In genomic region chr3:131077904-131078303, GRCh38 we compare ENCODE assay signal across 18 cellular contexts. TPM values are rescaled to one million over a fixed set of nuclear protein-coding genes. Genes with fewer than 3 reads are reported as not detected.
DNase-seq lines count a peak whose midpoint lies in the region; ATAC-seq, FAIRE-seq and TF ChIP-seq lines count a peak whose summit lies in the region.
"Had no signal": no experiment of that assay in that cellular context is flagged by ENCODE, and none has a peak within 500 bp of the region (broad histone marks: within the 10 kb centered on the region; RNA-seq: fewer than 3 reads in every experiment).

No MANE protein-coding gene starts in this region.

- no peaks in the 10 kb centered on the region for H3K9me3 Mint-ChIP-seq in GM23338
- H3K9me3 Mint-ChIP-seq: CD8-positive, alpha-beta T cell had no signal

- no peak overlapping the region for H2AK5ac ChIP-seq in H1 (ENCODE audit: low read depth, low read length)

- no peak overlapping the region for H3K23ac ChIP-seq in H1 (ENCODE audit: insufficient read length)

- POLR2A ChIA-PET in H1 (lab: Charles Lee; ENCODE audit: partially characterized antibody): interaction anchor here (0.6 to 1.0 kb wide), 4 partner anchors 8 to 37 kb away, joined by 3 to 4 read pairs (median 3); no protein-coding TSS in a partner anchor

- 8% methylated on average over 1 of the region's 1 CpG for WGBS in HUES64
- WGBS in H1 (ENCODE audit: extremely low coverage in 1 of 2, insufficient coverage in 1 of 2, insufficient read length in 1 of 2, insufficient replicate concordance in 2 of 2, low coverage in 1 of 2, low lambda C conversion rate in 2 of 2, missing lambda C conversion rate in 1 of 2), 2 experiments: 17% methylated on average over 1 of the region's 1 CpG; no CpG with 5 or more reads in 1 of the 2 experiments
- WGBS in GM23248 (ENCODE audit: low coverage in 1 of 2, low lambda C conversion rate in 2 of 2, missing lambda C conversion rate in 2 of 2), 2 experiments: 54 to 55% methylated on average over 1 of the region's 1 CpG
- 67% methylated on average over 1 of the region's 1 CpG for WGBS in suprapubic skin

- no peak overlapping the region for H3K18ac ChIP-seq in H1 (ENCODE audit: extremely low read depth, low read length)

- no peak overlapping the region for H2BK20ac ChIP-seq in H1 (ENCODE audit: low read length)

- no peak overlapping the region for H3K56ac ChIP-seq in H1 (replicated peaks; ENCODE audit: insufficient read length, low read depth, low read length)

- no peaks in the 10 kb centered on the region for H3K27me3 ChIP-seq in GM23338 (ENCODE audit: insufficient read depth)
- H3K27me3 ChIP-seq in HUES64 (ENCODE audit: insufficient read depth, low read length): no peaks in the 10 kb centered on the region
- no peaks in the 10 kb centered on the region for H3K27me3 ChIP-seq in H1 (replicated peaks in 1 of 4; ENCODE audit: control insufficient read depth in 3 of 4, extremely low read depth in 1 of 4, insufficient read depth in 3 of 4, low read length in 3 of 4)
- no peaks in the 10 kb centered on the region for H3K27me3 ChIP-seq in iPS-20b (ENCODE audit: insufficient read depth, low read length)
- no peaks in the 10 kb centered on the region for H3K27me3 ChIP-seq in GM23248 (replicated peaks; ENCODE audit: insufficient read depth)
- H3K27me3 ChIP-seq in suprapubic skin: no peaks in the 10 kb centered on the region
- H3K27me3 ChIP-seq: BLaER1 treated with 17β-estradiol and CSF1 and Interleukin-3, amounts not matched to agents 10 nM and 100 nM had no signal

- H3K4me1 Mint-ChIP-seq in GM23338: peaks cover 33% of the 10 kb centered on the region

- H4K5ac ChIP-seq in H1 (ENCODE audit: insufficient read length, low read depth, low read length): no peak overlapping the region

- TF ChIP-seq EP300 in H1 (IDR thresholded peaks at IDR 0.05; ENCODE audit: borderline replicate concordance in 1 of 2, low read depth in 2 of 2, low read length in 2 of 2): no peak
- TF ChIP-seq EP300 in suprapubic skin (IDR thresholded peaks at IDR 0.05): no peak

- H3K23me2 ChIP-seq in H1 (ENCODE audit: low read depth, low read length): no peaks in the 10 kb centered on the region

- in situ Hi-C loops in GM23248 (cut with MboI): no loop called here

- no peak overlapping the region for H4K91ac ChIP-seq in H1 (replicated peaks; ENCODE audit: insufficient read length, low read length)

- H2AFZ ChIP-seq in GM23338: no peak overlapping the region
- H2AFZ ChIP-seq in H1 (ENCODE audit: low read length): no peak overlapping the region
- no peak overlapping the region for H2AFZ ChIP-seq in GM23248

- H3K4me1 ChIP-seq in GM23338 (ENCODE audit: insufficient read depth) (peaks cover 22% of the 10 kb centered on the region), HUES64 (ENCODE audit: insufficient read depth, low read length) (peaks cover 21% of the 10 kb centered on the region), H1 (replicated peaks in 1 of 4; ENCODE audit: control insufficient read depth in 3 of 4, insufficient read depth in 4 of 4, low read length in 3 of 4) (peaks cover 0 to 11% (median 6%) of the 10 kb centered on the region in 4 experiments), iPS-20b (ENCODE audit: insufficient read depth, low read length) (peaks cover 18% of the 10 kb centered on the region), GM23248 (ENCODE audit: insufficient read depth) (peaks cover 4% of the 10 kb centered on the region), suprapubic skin (no peaks in the 10 kb centered on the region)
- H3K4me1 ChIP-seq: A549 had no signal

- H3K27ac Mint-ChIP-seq in GM23338: peak overlapping the region; percentile 88
- H3K27ac Mint-ChIP-seq: CD8-positive, alpha-beta T cell had no signal

- H3K14ac ChIP-seq in H1 (ENCODE audit: insufficient read length): no peak overlapping the region

- H3K36me3 Mint-ChIP-seq in GM23338 (ENCODE audit: low read depth): no peaks in the 10 kb centered on the region
- H3K36me3 Mint-ChIP-seq: CD8-positive, alpha-beta T cell had no signal

- TF ChIP-seq RAD21 in H1 (IDR thresholded peaks at IDR 0.05 in 1 of 2, conservative IDR thresholded peaks at IDR 0.05 in 1 of 2; ENCODE audit: low read depth in 2 of 2, low read length in 2 of 2): no peak

- no peaks in the 10 kb centered on the region for H3K79me2 ChIP-seq in GM23338 (replicated peaks; ENCODE audit: insufficient read depth)
- no peaks in the 10 kb centered on the region for H3K79me2 ChIP-seq in H1 (ENCODE audit: control insufficient read depth in 1 of 2, insufficient read depth in 2 of 2, low read length in 2 of 2)
- no peaks in the 10 kb centered on the region for H3K79me2 ChIP-seq in GM23248 (ENCODE audit: insufficient read depth)

- peak overlapping the region; percentile 43 for H3K4me3 Mint-ChIP-seq in GM23338
- H3K4me3 Mint-ChIP-seq: CD8-positive, alpha-beta T cell had no signal

- no peak overlapping the region for H3K9ac ChIP-seq in HUES64 (ENCODE audit: low read depth, low read length)
- H3K9ac ChIP-seq in H1 (replicated peaks in 1 of 4; ENCODE audit: extremely low read depth in 1 of 4, low read depth in 3 of 4, low read length in 3 of 4): no peak overlapping the region
- no peak overlapping the region for H3K9ac ChIP-seq in iPS-20b (ENCODE audit: low read depth, low read length)
- H3K9ac ChIP-seq in GM23248: no peak overlapping the region
- H3K9ac ChIP-seq: BLaER1 treated with 17β-estradiol and CSF1 and Interleukin-3, amounts not matched to agents 10 nM and 100 nM had no signal

- H3K79me1 ChIP-seq in H1 (ENCODE audit: low read depth, low read length): no peaks in the 10 kb centered on the region

- DNase-seq in GM23338 (ENCODE audit: low spot score): peak; percentile 83
- peak in 1 of 2 experiments; percentile 47 for DNase-seq in H1 (ENCODE audit: low read depth in 1 of 2, low spot score in 2 of 2)
- DNase-seq in NCI-H146 (lab: John Stamatoyannopoulos, UW): no peak
- no peak for DNase-seq in GM23248
- DNase-seq in suprapubic skin (ENCODE audit: low spot score in 2 of 2): no peak
- DNase-seq: Calu3; CD8-positive, alpha-beta T cell; NCI-H1930; OCI-M1; Right ventricle myocardium superior; SW 1271 had no signal

- no peak for TF ChIP-seq CTCF in GM23338 (conservative IDR thresholded peaks at IDR 0.05; ENCODE audit: low read depth in 2 of 2)
- TF ChIP-seq CTCF in H1 (IDR thresholded peaks at IDR 0.05; ENCODE audit: control extremely low read depth in 1 of 3, insufficient read depth in 1 of 3, low read depth in 1 of 3, low read length in 3 of 3): no peak
- no peak for TF ChIP-seq CTCF in suprapubic skin (IDR thresholded peaks at IDR 0.05)

- no peak overlapping the region for H3K4ac ChIP-seq in H1 (replicated peaks; ENCODE audit: insufficient read length, low read depth, low read length)

- no peaks in the 10 kb centered on the region for H3K27me3 Mint-ChIP-seq in GM23338 (ENCODE audit: insufficient read depth, low read depth, poor library complexity)

- no peaks in the 10 kb centered on the region for H3K36me3 ChIP-seq in GM23338 (ENCODE audit: insufficient read depth)
- H3K36me3 ChIP-seq in HUES64 (ENCODE audit: insufficient read depth, low read length): no peaks in the 10 kb centered on the region
- no peaks in the 10 kb centered on the region for H3K36me3 ChIP-seq in H1 (ENCODE audit: control insufficient read depth in 2 of 4, insufficient read depth in 4 of 4, low read length in 3 of 4)
- no peaks in the 10 kb centered on the region for H3K36me3 ChIP-seq in iPS-20b (ENCODE audit: insufficient read depth, low read depth, low read length)
- H3K36me3 ChIP-seq in GM23248 (ENCODE audit: low read depth): no peaks in the 10 kb centered on the region
- H3K36me3 ChIP-seq in suprapubic skin: no peaks in the 10 kb centered on the region
- H3K36me3 ChIP-seq: BLaER1 treated with 17β-estradiol and CSF1 and Interleukin-3, amounts not matched to agents 10 nM and 100 nM had no signal

- no peak overlapping the region for H2BK120ac ChIP-seq in H1 (replicated peaks; ENCODE audit: low read depth, low read length)

- H2BK12ac ChIP-seq in H1 (ENCODE audit: low read depth, low read length): no peak overlapping the region

- CTCF ChIA-PET in H1 (lab: Charles Lee; ENCODE audit: partially characterized antibody): interaction anchor here (0.8 to 1.3 kb wide), 3 partner anchors 10 to 30 kb away, joined by 3 read pairs; no protein-coding TSS in a partner anchor

- no peaks in the 10 kb centered on the region for H3K9me2 ChIP-seq in GM23338 (ENCODE audit: insufficient read depth)
- H3K9me2 ChIP-seq in GM23248 (ENCODE audit: insufficient read depth): no peaks in the 10 kb centered on the region

- H2BK15ac ChIP-seq in H1 (ENCODE audit: low read length): no peak overlapping the region

- ATAC-seq in GM23338: peak; percentile 98
- no peak for ATAC-seq in GM18858 (IDR thresholded peaks at IDR 0.05; ENCODE audit: unreplicated experiment)
- ATAC-seq: A549; CD8-positive, alpha-beta T cell; GM12878 had no signal

- peak; percentile 92 for FAIRE-seq in H1 (lab: Jason Lieb, UNC)
- FAIRE-seq: A549, GM12878, H54 had no signal

- TF ChIP-seq POLR2A in H1 (IDR thresholded peaks at IDR 0.05; ENCODE audit: control extremely low read depth in 1 of 2, low read depth in 2 of 2, low read length in 2 of 2) (no peak), suprapubic skin (IDR thresholded peaks at IDR 0.05) (no peak)

- no peaks in the 10 kb centered on the region for H3K9me3 ChIP-seq in HUES64 (ENCODE audit: insufficient read depth, low read depth, low read length)
- no peaks in the 10 kb centered on the region for H3K9me3 ChIP-seq in H1 (ENCODE audit: insufficient read depth in 2 of 2, low read depth in 1 of 2, low read length in 1 of 2)
- no peaks in the 10 kb centered on the region for H3K9me3 ChIP-seq in iPS-20b (ENCODE audit: insufficient read depth, low read depth, low read length)
- no peaks in the 10 kb centered on the region for H3K9me3 ChIP-seq in GM23248 (ENCODE audit: low read depth)
- no peaks in the 10 kb centered on the region for H3K9me3 ChIP-seq in suprapubic skin
- H3K9me3 ChIP-seq: A549; BLaER1 treated with 17β-estradiol and CSF1 and Interleukin-3, amounts not matched to agents 10 nM and 100 nM had no signal

- no peak overlapping the region for H4K8ac ChIP-seq in H1 (ENCODE audit: extremely low read depth, insufficient read depth, low read length)

- H3K27ac ChIP-seq in GM23338 (ENCODE audit: low read depth) (peak overlapping the region; percentile 45; the same call in 1 of the 2 replicates), HUES64 (ENCODE audit: low read depth, low read length) (peak overlapping the region; percentile 1; the same call in 1 of the 2 replicates), H1 (ENCODE audit: low read depth, low read length) (no peak overlapping the region), iPS-20b (ENCODE audit: low read length) (no peak overlapping the region), GM23248 (no peak overlapping the region), suprapubic skin (no peak overlapping the region)
- H3K27ac ChIP-seq: A549; BLaER1 treated with 17β-estradiol and CSF1 and Interleukin-3, amounts not matched to agents 10 nM and 100 nM had no signal

- H3F3A ChIP-seq in GM23338 (replicated peaks; ENCODE audit: low read depth) (no peaks in the 10 kb centered on the region), GM23248 (ENCODE audit: insufficient read depth) (no peaks in the 10 kb centered on the region)

- H3K4me2 ChIP-seq in GM23338: peak overlapping the region; percentile 62
- peak overlapping the region; percentile 12 to 39; a peak in 1 of 4 replicates for H3K4me2 ChIP-seq in H1 (ENCODE audit: insufficient read depth in 1 of 2, low read depth in 2 of 2, low read length in 2 of 2)
- no peak overlapping the region for H3K4me2 ChIP-seq in GM23248 (ENCODE audit: unreplicated experiment)
- H3K4me2 ChIP-seq: A549 had no signal

- no peak overlapping the region for H2BK5ac ChIP-seq in H1 (ENCODE audit: low read depth, low read length)

- H3K4me3 ChIP-seq in GM23338 (peak overlapping the region; percentile 23; the same call in 1 of the 2 replicates), HUES64 (ENCODE audit: low read length) (no peak overlapping the region; the same call in 1 of the 2 replicates), H1 (ENCODE audit: extremely low read depth in 1 of 4, insufficient read depth in 2 of 4, low read depth in 3 of 4, low read length in 4 of 4) (peak overlapping the region in 1 of 4 experiments; percentile 37; a peak in 2 of 8 replicates), iPS-20b (ENCODE audit: low read length) (peak overlapping the region; percentile 43; the same call in 1 of the 2 replicates), GM23248 (no peak overlapping the region), suprapubic skin (no peak overlapping the region)
- H3K4me3 ChIP-seq: A549; BLaER1 treated with 17β-estradiol and CSF1 and Interleukin-3, amounts not matched to agents 10 nM and 100 nM; GM12878 had no signal

- H4K20me1 ChIP-seq in GM23338 (replicated peaks; ENCODE audit: insufficient read depth): no peaks in the 10 kb centered on the region
- no peaks in the 10 kb centered on the region for H4K20me1 ChIP-seq in H1 (replicated peaks in 1 of 2; ENCODE audit: control insufficient read depth in 1 of 2, insufficient read depth in 2 of 2, low read length in 2 of 2)
- H4K20me1 ChIP-seq in GM23248 (ENCODE audit: insufficient read depth): no peaks in the 10 kb centered on the region
- H4K20me1 ChIP-seq: BLaER1 treated with 17β-estradiol and CSF1 and Interleukin-3, amounts not matched to agents 10 nM and 100 nM had no signal

RNA-seq across cellular contexts. Expression of gene NEK11, which starts 51.2 kb away (rescaled TPM):
- 0.80 and 3.7 TPM in 2 replicates for total RNA-seq in GM23338 (2014; rRNA removed; shearing (Covaris generic))
- 1.1 TPM in 2 replicates for polyA plus RNA-seq in GM23338 (2016; fragmentation: Nextera tagmentation; extraction: Ambion mirVana)
- 1.6 TPM for polyA plus RNA-seq in HUES64 (2013, experiment 1 of 2)
- 2.1 TPM for polyA plus RNA-seq in HUES64 (2013, experiment 2 of 2)
- 0.27 TPM in 1 of 2 replicates, not detected in the other for total RNA-seq in H1 (2021; fragmentation: NEBNext Ultra II Directional; extraction: Animal tissue kit (Norgen Biotek cat#: 25700))
- 0.28 and 0.60 TPM in 2 replicates for polyA plus RNA-seq in H1 (2011; rRNA removed)
- 0.69 TPM for polyA plus RNA-seq in H1 (2011; cell fraction: cytosol; rRNA removed)
- 0.90 TPM for polyA plus RNA-seq in H1 (2011; cell fraction: nucleus; rRNA removed)
- polyA plus RNA-seq in H1 (2012, experiment 1 of 2): 0.56 to 1.2 TPM (median 0.95 TPM) in 4 replicates
- 0.14 TPM for polyA plus RNA-seq in H1 (2012, experiment 2 of 2)
- 0.99 TPM for polyA plus RNA-seq in H1 (2013, experiment 1 of 2)
- 0.50 TPM for polyA plus RNA-seq in H1 (2013, experiment 2 of 2)
- polyA minus RNA-seq in H1 (2011; rRNA and poly(A)+ RNA removed): 0.83 and 1.1 TPM in 2 replicates
- 1.2 TPM for polyA minus RNA-seq in H1 (2011; cell fraction: cytosol; rRNA and poly(A)+ RNA removed)
- 3.5 TPM for polyA minus RNA-seq in H1 (2011; cell fraction: nucleus; rRNA and poly(A)+ RNA removed)
- total RNA-seq in GM23248 (2014; rRNA removed; shearing (Covaris generic)): 15.9 and 18.5 TPM in 2 replicates
- 5.7 and 7.6 TPM in 2 replicates for polyA plus RNA-seq in GM23248 (2016; fragmentation: Nextera tagmentation; extraction: Ambion mirVana)
- 10 to 100 TPM in 1 of 4 donors, 1 to 10 TPM in 3; 4.2 to 11.0 (median 7.5) TPM for total RNA-seq in suprapubic skin

RNA-seq across cellular contexts. Expression of gene ASTE1, which starts 51.3 kb away (rescaled TPM):
- total RNA-seq in GM23338 (2014; rRNA removed; shearing (Covaris generic)): 4.8 and 8.9 TPM in 2 replicates
- polyA plus RNA-seq in GM23338 (2016; fragmentation: Nextera tagmentation; extraction: Ambion mirVana): 3.9 and 4.9 TPM in 2 replicates
- polyA plus RNA-seq in HUES64 (2013, experiment 1 of 2): 7.0 TPM
- 6.7 TPM for polyA plus RNA-seq in HUES64 (2013, experiment 2 of 2)
- total RNA-seq in H1 (2021; fragmentation: NEBNext Ultra II Directional; extraction: Animal tissue kit (Norgen Biotek cat#: 25700)): not detected in 2 replicates
- 4.4 and 6.4 TPM in 2 replicates for polyA plus RNA-seq in H1 (2011; rRNA removed)
- 5.5 TPM for polyA plus RNA-seq in H1 (2011; cell fraction: cytosol; rRNA removed)
- polyA plus RNA-seq in H1 (2011; cell fraction: nucleus; rRNA removed): 5.2 TPM
- polyA plus RNA-seq in H1 (2012, experiment 1 of 2): 4.6 to 5.9 TPM (median 5.2 TPM) in 4 replicates
- 0.87 TPM for polyA plus RNA-seq in H1 (2012, experiment 2 of 2)
- polyA plus RNA-seq in H1 (2013, experiment 1 of 2): 3.8 TPM
- polyA plus RNA-seq in H1 (2013, experiment 2 of 2): 3.3 TPM
- 11.5 and 13.1 TPM in 2 replicates for polyA minus RNA-seq in H1 (2011; rRNA and poly(A)+ RNA removed)
- polyA minus RNA-seq in H1 (2011; cell fraction: cytosol; rRNA and poly(A)+ RNA removed): 6.5 TPM
- polyA minus RNA-seq in H1 (2011; cell fraction: nucleus; rRNA and poly(A)+ RNA removed): 22.3 TPM
- 4.8 and 5.8 TPM in 2 replicates for total RNA-seq in GM23248 (2014; rRNA removed; shearing (Covaris generic))
- polyA plus RNA-seq in GM23248 (2016; fragmentation: Nextera tagmentation; extraction: Ambion mirVana): 4.8 and 5.3 TPM in 2 replicates
- total RNA-seq in suprapubic skin: 1 to 10 TPM; 2.4 to 8.2 (median 5.6) TPM

Comparison
In these comparisons a context has a peak if more than half of its experiments do, and no peak if none do; other contexts are left out.
1. H3K27ac ChIP-seq: peak in GM23338 (single experiment) and HUES64 (single experiment); none in H1 (single experiment), iPS-20b (single experiment), GM23248 (single experiment) and suprapubic skin (single experiment).
2. H3K4me3 ChIP-seq: peak in GM23338 (single experiment) and iPS-20b (single experiment); none in HUES64 (single experiment), GM23248 (single experiment) and suprapubic skin (single experiment).